ENCODE assay signal across 13 cellular contexts in the genomic region with DNA sequence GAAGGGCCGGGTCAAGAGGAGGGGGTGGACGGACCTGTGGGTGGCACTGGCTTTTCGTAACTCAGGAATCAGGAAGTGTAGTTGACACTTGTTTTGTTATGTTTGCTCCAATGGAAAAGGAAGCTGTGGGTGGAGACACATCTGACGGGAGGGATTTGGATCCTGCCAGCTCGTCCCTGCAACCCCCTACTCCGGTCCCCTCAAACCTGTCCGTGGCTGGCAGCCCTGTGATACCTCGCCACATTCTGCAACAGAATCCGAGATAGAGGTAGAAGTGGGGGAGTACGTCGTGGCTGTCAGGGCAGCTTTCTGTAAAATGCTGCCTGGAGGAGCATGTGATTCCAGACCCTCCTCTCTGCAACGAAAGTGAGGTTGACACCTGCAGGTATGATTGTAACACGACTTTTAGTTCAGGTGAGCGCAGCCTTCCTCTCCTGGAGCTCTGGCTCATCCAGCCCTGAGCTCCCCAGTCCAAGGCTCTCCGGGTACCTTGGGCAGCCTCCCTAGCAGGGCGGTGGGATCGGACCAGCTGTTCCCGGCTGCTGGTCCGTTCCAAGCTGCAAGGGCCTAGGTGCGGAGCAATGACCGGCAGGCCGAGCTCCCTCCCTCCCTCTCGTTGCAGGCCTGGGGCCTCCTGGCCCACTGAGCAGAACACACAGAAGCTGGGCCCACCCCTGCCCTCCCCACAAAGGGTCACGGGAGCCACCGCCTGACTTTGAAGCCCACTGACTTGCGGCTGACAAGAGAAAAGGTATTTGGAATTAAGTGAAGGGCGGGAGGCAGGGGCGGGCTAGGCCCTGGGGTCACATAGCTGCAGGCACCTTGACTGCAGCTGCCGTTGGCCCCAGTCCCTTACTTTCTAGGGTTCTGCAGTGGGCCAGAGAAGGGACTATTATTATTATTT.
A peak's percentile ranks its signal among the peaks of the same experiment; 100 is the strongest.
DNase-seq lines count a peak whose midpoint lies in the region; ATAC-seq, FAIRE-seq and TF ChIP-seq lines count a peak whose summit lies in the region.
"Had no signal": no experiment of that assay in that cellular context is flagged by ENCODE, and none has a peak within 500 bp of the region (broad histone marks: within the 10 kb centered on the region; RNA-seq: fewer than 3 reads in every experiment).

No MANE protein-coding gene starts in this region.

- no peaks in the 10 kb centered on the region for H4K20me1 ChIP-seq in K562 (replicated peaks; ENCODE audit: control insufficient read depth, insufficient read depth, low read length)
- H4K20me1 ChIP-seq in keratinocyte (ENCODE audit: control insufficient read depth, extremely low read depth, insufficient read depth, low read length): no peaks in the 10 kb centered on the region

- H3K9ac ChIP-seq in K562 (ENCODE audit: insufficient read depth in 1 of 2, low read depth in 2 of 2, low read length in 2 of 2) (peak overlapping the region in 1 of 2 experiments; percentile 41; a peak in 2 of 4 replicates), keratinocyte (ENCODE audit: control insufficient read depth, extremely low read depth, insufficient read depth, low read length) (no peak overlapping the region)

- H3K27me3 ChIP-seq in K562 (ENCODE audit: control insufficient read depth in 2 of 2, insufficient read depth in 2 of 2, low read length in 2 of 2) (no peaks in the 10 kb centered on the region), keratinocyte (ENCODE audit: control insufficient read depth, extremely low read depth, insufficient read depth, low read length) (no peaks in the 10 kb centered on the region)

- dilution Hi-C loops in keratinocyte (cut with MboI; ENCODE audit: extremely low pct_ligation_motif_present, low sequenced_read_pairs): no loop called here

- in situ Hi-C loops in K562 (cut with MboI): no loop called here

- H3K4me2 ChIP-seq in K562 (ENCODE audit: insufficient read depth, low read length) (no peak overlapping the region), keratinocyte (ENCODE audit: control insufficient read depth, extremely low read depth, insufficient read depth, low read depth, low read length) (no peak overlapping the region)

- intact Hi-C loops in K562 (cut with micrococcal nuclease): loop anchor here (2.0 kb wide), 1 partner anchor 32 kb away; no protein-coding TSS in a partner anchor
- intact Hi-C loops in sciatic nerve (cut with DNase I): no loop called here

- no peaks in the 10 kb centered on the region for H3K9me3 ChIP-seq in K562 (replicated peaks; ENCODE audit: control insufficient read depth, insufficient read depth, low read depth, low read length)
- H3K9me3 ChIP-seq in keratinocyte (ENCODE audit: control insufficient read depth, low read depth, low read length): no peaks in the 10 kb centered on the region

- H3K4me1 ChIP-seq in K562 (replicated peaks in 1 of 2; ENCODE audit: control insufficient read depth in 2 of 2, insufficient read depth in 2 of 2, low read length in 2 of 2): peaks cover 0 to 36% of the 10 kb centered on the region in 2 experiments; a peak in 3 of 5 replicates
- H3K4me1 ChIP-seq in keratinocyte (ENCODE audit: control insufficient read depth, extremely low read depth, insufficient read depth, low read length): peaks cover 15% of the 10 kb centered on the region

- H3K36me3 ChIP-seq in K562 (ENCODE audit: control insufficient read depth, insufficient read depth, low read length) (no peaks in the 10 kb centered on the region), keratinocyte (ENCODE audit: control insufficient read depth in 2 of 2, extremely low read depth in 1 of 2, insufficient read depth in 2 of 2, low read length in 2 of 2) (no peaks in the 10 kb centered on the region)

- H3K4me3 ChIP-seq in K562: no peak overlapping the region
- H3K4me3 ChIP-seq in keratinocyte (ENCODE audit: control insufficient read depth in 2 of 3, extremely low read depth in 1 of 3, insufficient read depth in 2 of 3, low read depth in 1 of 3, low read length in 3 of 3): no peak overlapping the region

- ATAC-seq in K562: no peak
- ATAC-seq in sciatic nerve: peak; percentile 49
- ATAC-seq in GM19463 (IDR thresholded peaks at IDR 0.05; ENCODE audit: unreplicated experiment): no peak
- ATAC-seq in HG03520 (IDR thresholded peaks at IDR 0.05; ENCODE audit: unreplicated experiment): no peak

- H3K9me1 ChIP-seq in K562 (ENCODE audit: control insufficient read depth, insufficient read depth, low read length) (no peaks in the 10 kb centered on the region), keratinocyte (ENCODE audit: control insufficient read depth, extremely low read depth, insufficient read depth, low read length) (no peaks in the 10 kb centered on the region)

- BruUV-seq in K562 (replicated peaks; lab: Mats Ljungman, UMichigan): no TSS peak

- no peak for FAIRE-seq in K562 (lab: Jason Lieb, UNC)
- no peak for FAIRE-seq in keratinocyte (lab: Jason Lieb, UNC)

- DNase-seq in HuH-7 (ENCODE audit: low spot score) (peak; percentile 4), K562 (ENCODE audit: extremely low read depth in 1 of 4, low spot score in 3 of 4) (no peak), keratinocyte (ENCODE audit: low read depth, low spot score) (no peak), sciatic nerve (ENCODE audit: low spot score) (peak; percentile 58), SHP77 (lab: John Stamatoyannopoulos, UW) (no peak), NCI-H526 treated with DMSO at 0.1 percent for 48 hours (lab: John Stamatoyannopoulos, UW) (no peak)
- DNase-seq: activated CD4-positive, alpha-beta T cell treated with anti-CD3 and anti-CD28 coated beads for 4 hours; cerebellar nuclear complex; GDM1; islet precursor cell; NCI-H345 had no signal

- H3K27ac ChIP-seq in K562 (ENCODE audit: extremely low read depth, low read depth, low read length): no peak overlapping the region
- no peak overlapping the region for H3K27ac ChIP-seq in keratinocyte (ENCODE audit: control insufficient read depth, insufficient read depth, low read length)

- no peak for TF ChIP-seq CTCF in K562 (IDR thresholded peaks at IDR 0.05 in 2 of 3, conservative IDR thresholded peaks at IDR 0.05 in 1 of 3; ENCODE audit: insufficient read depth in 2 of 3, low read depth in 1 of 3, low read length in 3 of 3)
- TF ChIP-seq CTCF in keratinocyte (optimal IDR thresholded peaks at IDR 0.05 in 1 of 3, IDR thresholded peaks at IDR 0.05 in 1 of 3, conservative IDR thresholded peaks at IDR 0.05 in 1 of 3; ENCODE audit: extremely low read depth in 1 of 3, insufficient read depth in 2 of 3, low read length in 3 of 3): no peak

- no peak for TF ChIP-seq POLR2A in K562 (conservative IDR thresholded peaks at IDR 0.05)

- POLR2A ChIA-PET in K562 (lab: Yijun Ruan, JAX): interaction anchor here (0.7 to 1.1 kb wide), 2 partner anchors 9 to 21 kb away, joined by 3 to 4 read pairs; no protein-coding TSS in a partner anchor

- 41% methylated on average over 22 of the region's 29 CpGs for WGBS in K562 (ENCODE audit: insufficient coverage, low coverage, missing lambda C conversion rate)

- CTCF ChIA-PET in K562 (lab: Yijun Ruan, JAX; ENCODE audit: low intra/inter-chr PET ratio): no interaction called here

- TF ChIP-seq EP300 in K562 (IDR thresholded peaks at IDR 0.05; ENCODE audit: low read length): no peak

- H2AFZ ChIP-seq in K562 (ENCODE audit: low read depth, low read length) (peak overlapping the region; percentile 35; the same call in 1 of the 2 replicates), keratinocyte (ENCODE audit: control insufficient read depth, low read length) (peak overlapping the region; percentile 52)

- H3K79me2 ChIP-seq in K562 (ENCODE audit: control insufficient read depth, insufficient read depth, low read length) (no peaks in the 10 kb centered on the region), keratinocyte (ENCODE audit: control insufficient read depth, insufficient read depth, low read length) (no peaks in the 10 kb centered on the region)

- TF ChIP-seq RAD21 in K562 (CRISPR knock-in tag; conservative IDR thresholded peaks at IDR 0.05 in 1 of 2, IDR thresholded peaks at IDR 0.05 in 1 of 2): no peak

TF ChIP-seq in K562, 482 proteins besides CTCF, POLR2A, EP300 and RAD21:
- no peak for TF ChIP-seq SAFB (IDR thresholded peaks at IDR 0.05; ENCODE audit: borderline replicate concordance, low read depth, low read length)
- TF ChIP-seq NBN (IDR thresholded peaks at IDR 0.05; ENCODE audit: low read depth): no peak
- TF ChIP-seq SPI1 (IDR thresholded peaks at IDR 0.05; ENCODE audit: borderline replicate concordance, low read depth, low read length): peak; percentile 52; the same call in 1 of the 2 replicates

Comparison
In these comparisons a context has a peak if more than half of its experiments do, and no peak if none do; other contexts are left out.
1. DNase-seq: peak in HuH-7 (single experiment) and sciatic nerve (single experiment); none in K562 (0 of 4), keratinocyte (single experiment), SHP77 (0 of 2) and NCI-H526 treated with DMSO at 0.1 percent for 48 hours (single experiment).